8 cellular contexts compared by ENCODE assay signal in genomic region chr13:49247722-49248432, GRCh38. TPM values are rescaled to one million over a fixed set of nuclear protein-coding genes. Genes with fewer than 3 reads are reported as not detected.
DNase-seq lines count a peak whose midpoint lies in the region; ATAC-seq lines count a peak whose summit lies in the region.

TSS of gene CDADC1 (plus strand) at chr13:49247925. CDS start at chr13:49248038, 113 bp downstream.

- no peaks in the 10 kb centered on the region for H3K9me3 Mint-ChIP-seq in naive B cell
- no peaks in the 10 kb centered on the region for H3K9me3 Mint-ChIP-seq in stimulated activated memory B cell treated with anti-CD40 and anti-IgM and Interleukin-4, amounts not matched to agents 10 μg/mL and 1 μg/mL and 100 μg/mL, for 72 hours

- H3K4me1 Mint-ChIP-seq in naive B cell: peaks cover 17 to 30% (median 21%) of the 10 kb centered on the region in 3 donors
- peaks cover 24% of the 10 kb centered on the region for H3K4me1 Mint-ChIP-seq in stimulated activated memory B cell treated with anti-CD40 and anti-IgM and Interleukin-4, amounts not matched to agents 10 μg/mL and 1 μg/mL and 100 μg/mL, for 72 hours

- DNase-seq in DMS53 treated with DMSO at 0.1 percent for 48 hours (lab: John Stamatoyannopoulos, UW; ENCODE audit: unreplicated experiment) (peak; percentile 31), KG1 (lab: John Stamatoyannopoulos, UW) (peak; percentile 87), RPMI7951 (ENCODE audit: low read depth) (peak; percentile 90), fibroblast of gingiva (ENCODE audit: low read depth) (peak; percentile 95), naive B cell (peak; percentile 87)
- peak; percentile 68 to 75 for DNase-seq in activated T-helper 1 cell treated with anti-CD3 and anti-CD28 coated beads, Interleukin-2, amount 50 U/mL, for 16 hours (ENCODE audit: low read depth in 1 of 2, low spot score in 1 of 2)

- H3K36me3 Mint-ChIP-seq in naive B cell: peaks cover 0 to 3% of the 10 kb centered on the region in 2 donors
- peaks cover 11% of the 10 kb centered on the region for H3K36me3 Mint-ChIP-seq in stimulated activated memory B cell treated with anti-CD40 and anti-IgM and Interleukin-4, amounts not matched to agents 10 μg/mL and 1 μg/mL and 100 μg/mL, for 72 hours

- H3K27me3 Mint-ChIP-seq in naive B cell: peaks cover 0 to 7% (median 7%) of the 10 kb centered on the region in 3 donors
- H3K27me3 Mint-ChIP-seq in stimulated activated memory B cell treated with anti-CD40 and anti-IgM and Interleukin-4, amounts not matched to agents 10 μg/mL and 1 μg/mL and 100 μg/mL, for 72 hours: no peaks in the 10 kb centered on the region

- H3K4me3 Mint-ChIP-seq in naive B cell: peak within 1 kb of the TSS; percentile 97 to 100 (median 98)
- peak within 1 kb of the TSS; percentile 99 for H3K4me3 Mint-ChIP-seq in stimulated activated memory B cell treated with anti-CD40 and anti-IgM and Interleukin-4, amounts not matched to agents 10 μg/mL and 1 μg/mL and 100 μg/mL, for 72 hours

- peak; percentile 94 for ATAC-seq in GM21723 (IDR thresholded peaks at IDR 0.05; ENCODE audit: unreplicated experiment)
- ATAC-seq in naive B cell (ENCODE audit: low read depth in 2 of 2): peak; percentile 92
- ATAC-seq in stimulated activated memory B cell treated with anti-CD40 and anti-IgM and Interleukin-4, amounts not matched to agents 10 μg/mL and 1 μg/mL and 100 μg/mL, for 72 hours: peak; percentile 98

- H3K27ac Mint-ChIP-seq in naive B cell: peak within 1 kb of the TSS; percentile 94 to 99 (median 98)
- peak within 1 kb of the TSS; percentile 95 for H3K27ac Mint-ChIP-seq in stimulated activated memory B cell treated with anti-CD40 and anti-IgM and Interleukin-4, amounts not matched to agents 10 μg/mL and 1 μg/mL and 100 μg/mL, for 72 hours

RNA-seq across cellular contexts. Expression of gene CDADC1, which starts in this region (rescaled TPM):
- total RNA-seq in RPMI7951 (2014; rRNA removed; shearing (Covaris generic)): 3.8 and 4.3 TPM in 2 replicates
- polyA plus RNA-seq in naive B cell (ENCODE audit: low read depth in 6 of 6): 1 to 10 TPM; 1.8 to 8.0 (median 6.0) TPM

Comparison
In these comparisons a context has a peak if more than half of its experiments do, and no peak if none do; other contexts are left out.
1. Peak in every context shown above with its lines: DNase-seq and ATAC-seq.
2. DNase-seq: peak in every context shown above with its lines; median percentile 95 in fibroblast of gingiva; 90 in RPMI7951; 87 in KG1; 87 in naive B cell; 72 in activated T-helper 1 cell treated with anti-CD3 and anti-CD28 coated beads, Interleukin-2, amount 50 U/mL, for 16 hours; 31 in DMS53 treated with DMSO at 0.1 percent for 48 hours.